ENCODE assay signal across 1 cellular context in the genomic region with DNA sequence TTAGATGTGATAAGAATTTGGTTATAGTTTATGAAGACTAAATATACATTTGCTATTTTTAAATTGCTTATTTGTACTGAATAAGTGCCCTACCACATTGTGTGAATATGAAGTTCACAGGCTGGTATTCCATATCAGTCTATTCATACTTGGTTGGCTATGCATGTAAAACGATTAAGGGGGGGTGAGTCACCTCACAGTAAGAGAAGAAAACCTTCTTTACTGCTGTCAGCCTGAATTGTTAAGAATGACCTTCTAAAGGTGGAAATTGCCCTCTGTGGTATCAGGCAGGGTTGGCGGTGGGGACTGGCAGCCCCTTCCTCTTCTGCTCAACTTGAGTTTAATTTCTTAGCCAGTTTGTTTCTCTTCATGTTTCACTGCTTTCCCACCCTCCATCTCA.
TF ChIP-seq lines count a peak whose summit lies in the region.

No MANE protein-coding gene starts in this region.

TF ChIP-seq in K562, 482 proteins besides CTCF, POLR2A, EP300 and RAD21 (continued from another document):
- no peak for TF ChIP-seq MGA (IDR thresholded peaks at IDR 0.05)
- no peak for TF ChIP-seq E2F5 (CRISPR knock-in tag; IDR thresholded peaks at IDR 0.05)
- TF ChIP-seq ZC3H4 (CRISPR knock-in tag; IDR thresholded peaks at IDR 0.05; ENCODE audit: borderline replicate concordance), result no peak
- TF ChIP-seq, protein P1, sequence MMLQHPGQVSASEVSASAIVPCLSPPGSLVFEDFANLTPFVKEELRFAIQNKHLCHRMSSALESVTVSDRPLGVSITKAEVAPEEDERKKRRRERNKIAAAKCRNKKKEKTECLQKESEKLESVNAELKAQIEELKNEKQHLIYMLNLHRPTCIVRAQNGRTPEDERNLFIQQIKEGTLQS (IDR thresholded peaks at IDR 0.05), result 0 out of 2 replicates have a peak, but pooled peaks have one; percentile 10
- TF ChIP-seq, protein P1 (CRISPR knock-in tag; conservative IDR thresholded peaks at IDR 0.05), result no peak
- TF ChIP-seq, protein P2, sequence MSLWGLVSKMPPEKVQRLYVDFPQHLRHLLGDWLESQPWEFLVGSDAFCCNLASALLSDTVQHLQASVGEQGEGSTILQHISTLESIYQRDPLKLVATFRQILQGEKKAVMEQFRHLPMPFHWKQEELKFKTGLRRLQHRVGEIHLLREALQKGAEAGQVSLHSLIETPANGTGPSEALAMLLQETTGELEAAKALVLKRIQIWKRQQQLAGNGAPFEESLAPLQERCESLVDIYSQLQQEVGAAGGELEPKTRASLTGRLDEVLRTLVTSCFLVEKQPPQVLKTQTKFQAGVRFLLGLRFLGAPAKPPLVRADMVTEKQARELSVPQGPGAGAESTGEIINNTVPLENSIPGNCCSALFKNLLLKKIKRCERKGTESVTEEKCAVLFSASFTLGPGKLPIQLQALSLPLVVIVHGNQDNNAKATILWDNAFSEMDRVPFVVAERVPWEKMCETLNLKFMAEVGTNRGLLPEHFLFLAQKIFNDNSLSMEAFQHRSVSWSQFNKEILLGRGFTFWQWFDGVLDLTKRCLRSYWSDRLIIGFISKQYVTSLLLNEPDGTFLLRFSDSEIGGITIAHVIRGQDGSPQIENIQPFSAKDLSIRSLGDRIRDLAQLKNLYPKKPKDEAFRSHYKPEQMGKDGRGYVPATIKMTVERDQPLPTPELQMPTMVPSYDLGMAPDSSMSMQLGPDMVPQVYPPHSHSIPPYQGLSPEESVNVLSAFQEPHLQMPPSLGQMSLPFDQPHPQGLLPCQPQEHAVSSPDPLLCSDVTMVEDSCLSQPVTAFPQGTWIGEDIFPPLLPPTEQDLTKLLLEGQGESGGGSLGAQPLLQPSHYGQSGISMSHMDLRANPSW (CRISPR knock-in tag; IDR thresholded peaks at IDR 0.05), result no peak
- TF ChIP-seq ZBTB7A (IDR thresholded peaks at IDR 0.05; ENCODE audit: borderline replicate concordance, control insufficient read depth, low read depth, low read length), result peak; percentile 42; the same call in 1 of the 2 replicates
- TF ChIP-seq MXD1 (CRISPR knock-in tag; IDR thresholded peaks at IDR 0.05; ENCODE audit: borderline replicate concordance, poor library complexity, severe bottlenecking), result no peak
- no peak for TF ChIP-seq PCBP2 (IDR thresholded peaks at IDR 0.05; ENCODE audit: low read depth, low read length, poor library complexity, severe bottlenecking)
- TF ChIP-seq, protein P3, sequence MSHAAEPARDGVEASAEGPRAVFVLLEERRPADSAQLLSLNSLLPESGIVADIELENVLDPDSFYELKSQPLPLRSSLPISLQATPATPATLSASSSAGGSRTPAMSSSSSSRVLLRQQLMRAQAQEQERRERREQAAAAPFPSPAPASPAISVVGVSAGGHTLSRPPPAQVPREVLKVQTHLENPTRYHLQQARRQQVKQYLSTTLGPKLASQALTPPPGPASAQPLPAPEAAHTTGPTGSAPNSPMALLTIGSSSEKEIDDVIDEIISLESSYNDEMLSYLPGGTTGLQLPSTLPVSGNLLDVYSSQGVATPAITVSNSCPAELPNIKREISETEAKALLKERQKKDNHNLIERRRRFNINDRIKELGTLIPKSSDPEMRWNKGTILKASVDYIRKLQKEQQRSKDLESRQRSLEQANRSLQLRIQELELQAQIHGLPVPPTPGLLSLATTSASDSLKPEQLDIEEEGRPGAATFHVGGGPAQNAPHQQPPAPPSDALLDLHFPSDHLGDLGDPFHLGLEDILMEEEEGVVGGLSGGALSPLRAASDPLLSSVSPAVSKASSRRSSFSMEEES (CRISPR knock-in tag; IDR thresholded peaks at IDR 0.05), result no peak
- no peak for TF ChIP-seq MEF2D (tag; conservative IDR thresholded peaks at IDR 0.05; ENCODE audit: low read depth)
- no peak for TF ChIP-seq SP1 (CRISPR knock-in tag; IDR thresholded peaks at IDR 0.05)
- no peak for TF ChIP-seq TARDBP (IDR thresholded peaks at IDR 0.05)
- no peak for TF ChIP-seq FUS (optimal IDR thresholded peaks at IDR 0.05; ENCODE audit: low read depth, low read length)
